Comparison of ENCODE assay signal across 16 cellular contexts in genomic region chr11:76634934-76635333, GRCh38. TPM values are rescaled to one million over a fixed set of nuclear protein-coding genes. Genes with fewer than 3 reads are reported as not detected.
"Had no signal": no experiment of that assay in that cellular context is flagged by ENCODE, and none has a peak within 500 bp of the region (broad histone marks: within the 10 kb centered on the region; RNA-seq: fewer than 3 reads in every experiment).

No MANE protein-coding gene starts in this region.

- H3K36me3 Mint-ChIP-seq: activated CD4-positive, alpha-beta memory T cell treated with anti-CD3 and anti-CD28 coated beads for 36 hours had no signal

- DNase-seq: activated CD4-positive, alpha-beta memory T cell treated with anti-CD3 and anti-CD28 coated beads for 36 hours; activated CD4-positive, alpha-beta T cell treated with anti-CD3 and anti-CD28 coated beads for 1 hour; activated CD8-positive, alpha-beta memory T cell treated with anti-CD3 and anti-CD28 coated beads, Interleukin-2, amount 50 U/mL, for 4 hours; activated naive CD4-positive, alpha-beta T cell treated with Interleukin-2 at 50 U/mL for 16 hours; activated T-cell treated with anti-CD3 and anti-CD28 coated beads, Interleukin-2, amount 50 U/mL, for 72 hours; caudate nucleus; effector memory CD8-positive, alpha-beta T cell; immature natural killer cell; mammary epithelial cell; stimulated activated CD4-positive, alpha-beta T cell treated with anti-CD3 and anti-CD28 coated beads, Interleukin-4, amount 100 ng/mL, for 4 hours; T-helper 9 cell had no signal

- H3K4me3 Mint-ChIP-seq: activated CD4-positive, alpha-beta memory T cell treated with anti-CD3 and anti-CD28 coated beads for 36 hours; activated T-cell treated with anti-CD3 and anti-CD28 coated beads, Interleukin-2, amount 50 U/mL, for 72 hours; effector memory CD8-positive, alpha-beta T cell; immature natural killer cell had no signal

- H3K9me3 ChIP-seq: SJSA1, tibial nerve had no signal

- H3K27me3 ChIP-seq: SJSA1, tibial nerve had no signal

- H3K4me3 ChIP-seq: coronary artery, SJSA1, tibial nerve had no signal

- H3K36me3 ChIP-seq: SJSA1, tibial nerve had no signal

- H3K27ac Mint-ChIP-seq: activated CD4-positive, alpha-beta memory T cell treated with anti-CD3 and anti-CD28 coated beads for 36 hours; activated T-cell treated with anti-CD3 and anti-CD28 coated beads, Interleukin-2, amount 50 U/mL, for 72 hours; effector memory CD8-positive, alpha-beta T cell; immature natural killer cell had no signal

- H3K9me3 Mint-ChIP-seq: activated CD4-positive, alpha-beta memory T cell treated with anti-CD3 and anti-CD28 coated beads for 36 hours; effector memory CD8-positive, alpha-beta T cell; immature natural killer cell had no signal

- H3K27ac ChIP-seq: coronary artery, epithelial cell of prostate, SJSA1, tibial nerve had no signal

- ATAC-seq: activated T-cell treated with anti-CD3 and anti-CD28 coated beads, Interleukin-2, amount 50 U/mL, for 72 hours; effector memory CD8-positive, alpha-beta T cell had no signal

- H3K4me1 ChIP-seq: SJSA1 had no signal

RNA-seq across cellular contexts. Expression of gene LRRC32, which starts 35.6 kb away (rescaled TPM):
- polyA plus RNA-seq: mammary epithelial cell, neural cell had no signal
